ENCODE assay signal across 11 cellular contexts in genomic region chr16:7376227-7376626, GRCh38. TPM values are rescaled to one million over a fixed set of nuclear protein-coding genes. Genes with fewer than 3 reads are reported as not detected.
"Had no signal": no experiment of that assay in that cellular context is flagged by ENCODE, and none has a peak within 500 bp of the region (broad histone marks: within the 10 kb centered on the region; RNA-seq: fewer than 3 reads in every experiment).

No MANE protein-coding gene starts in this region.

- H3K4me1 ChIP-seq: HAP-1 had no signal

- H3K4me1 Mint-ChIP-seq: IgD-negative memory B cell had no signal

- FAIRE-seq: HepG2 had no signal

- H3K27me3 Mint-ChIP-seq: IgD-negative memory B cell had no signal

- H3K36me3 ChIP-seq: HAP-1 had no signal

- H2AFZ ChIP-seq: GM23248 had no signal

- H3K4me3 Mint-ChIP-seq: HFFc6, IgD-negative memory B cell had no signal

- H3K27ac Mint-ChIP-seq: HFFc6, IgD-negative memory B cell had no signal

- ATAC-seq: HCT116, HepG2 had no signal

- H3K27ac ChIP-seq: GM23248, HL-60 had no signal

- H3K4me3 ChIP-seq: GM23248, HAP-1 had no signal

- H3K36me3 Mint-ChIP-seq: IgD-negative memory B cell had no signal

- H3K9me3 ChIP-seq: HAP-1 had no signal

- H3K9ac ChIP-seq: GM23248 had no signal

- DNase-seq: GM23248, GOT3, H7, HFFc6 had no signal

RNA-seq across cellular contexts. Expression of gene RBFOX1, which starts 43.6 kb away (rescaled TPM):
- total RNA-seq: GM23248, H4, HepG2, HFFc6, HT1080 had no signal
- polyA plus RNA-seq: GM23248, HepG2, IgD-negative memory B cell had no signal
